ENCODE assay signal across 26 cellular contexts in genomic region chr21:34764715-34765284, GRCh38.
"Had no signal": no experiment of that assay in that cellular context is flagged by ENCODE, and none has a peak within 500 bp of the region (broad histone marks: within the 10 kb centered on the region; RNA-seq: fewer than 3 reads in every experiment).

No MANE protein-coding gene starts in this region.

- H3K27me3 ChIP-seq: colonic mucosa, foreskin keratinocyte, gastrocnemius medialis, heart left ventricle had no signal

- ATAC-seq: effector memory CD8-positive, alpha-beta T cell; esophagus mucosa; foreskin keratinocyte; gastrocnemius medialis; gastroesophageal sphincter; heart left ventricle; heart right ventricle had no signal

- H3K36me3 ChIP-seq: colonic mucosa, esophagus squamous epithelium, gastrocnemius medialis, gastroesophageal sphincter, heart left ventricle, heart right ventricle had no signal

- H3K4me3 ChIP-seq: colonic mucosa, coronary artery, dorsolateral prefrontal cortex, esophagus squamous epithelium, gastrocnemius medialis, gastroesophageal sphincter, heart left ventricle, heart right ventricle had no signal

- DNase-seq: colonic mucosa; cortex of kidney; dermis blood vessel endothelial cell; dorsolateral prefrontal cortex; effector CD4-positive, alpha-beta T cell; effector CD8-positive, alpha-beta T cell; effector memory CD4-positive, alpha-beta T cell; effector memory CD8-positive, alpha-beta T cell; endodermal cell; erythroblast; esophagus squamous epithelium; foreskin fibroblast; foreskin keratinocyte; foreskin melanocyte; gastrocnemius medialis; glutamatergic neuron; heart left ventricle; heart right ventricle had no signal

- H3K4me1 ChIP-seq: colonic mucosa, foreskin keratinocyte, gastrocnemius medialis, gastroesophageal sphincter, heart left ventricle, heart right ventricle had no signal

- H3K27ac ChIP-seq: colonic mucosa, coronary artery, dorsolateral prefrontal cortex, epithelial cell of prostate, esophagus squamous epithelium, foreskin keratinocyte, gastrocnemius medialis, gastroesophageal sphincter, heart left ventricle, heart right ventricle had no signal

- FAIRE-seq: colon, endometrium, endothelial cell of umbilical vein, frontal cortex had no signal

- H3K9me3 ChIP-seq: colonic mucosa, esophagus squamous epithelium, gastrocnemius medialis had no signal
